20 cellular contexts compared by ENCODE assay signal in the genomic region with DNA sequence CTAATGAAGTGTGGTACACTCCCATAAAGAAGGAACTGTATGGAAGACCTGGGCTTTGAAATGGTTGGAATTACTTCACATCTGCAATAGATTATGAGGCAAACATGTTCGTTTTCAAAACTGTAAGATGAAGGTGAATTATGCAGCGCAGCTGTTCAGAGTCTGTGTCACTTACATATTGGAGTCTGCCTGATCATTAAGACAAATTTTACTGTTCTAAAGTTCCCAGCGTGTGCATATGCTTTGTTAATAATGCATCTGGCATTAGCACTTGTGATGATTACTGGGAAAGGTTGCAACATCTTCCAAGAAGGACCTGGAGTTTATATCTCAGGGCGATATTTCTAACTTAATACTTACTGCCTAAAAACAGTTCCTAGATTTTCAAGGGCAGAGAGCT.
A peak's percentile ranks its signal among the peaks of the same experiment; 100 is the strongest.
DNase-seq lines count a peak whose midpoint lies in the region; ATAC-seq and TF ChIP-seq lines count a peak whose summit lies in the region.
"Had no signal": no experiment of that assay in that cellular context is flagged by ENCODE, and none has a peak within 500 bp of the region (broad histone marks: within the 10 kb centered on the region; RNA-seq: fewer than 3 reads in every experiment).

No MANE protein-coding gene starts in this region.

- peak; percentile 84 for DNase-seq in AG10803 (ENCODE audit: low read depth)
- DNase-seq in NCI-H524 (lab: John Stamatoyannopoulos, UW) = peak; percentile 20 to 75
- DNase-seq in SK-N-MC (ENCODE audit: low read depth, low spot score) = no peak
- DNase-seq in fibroblast of mammary gland (ENCODE audit: low read depth) = peak; percentile 39
- DNase-seq in activated CD4-positive, CD25-positive, alpha-beta regulatory T cell treated with anti-CD3 and anti-CD28 coated beads, Interleukin-2, amount 50 U/mL, for 72 hours = no peak
- DNase-seq in mesenteric fat pad (ENCODE audit: low spot score) = no peak
- DNase-seq: AML-193; BE2C; CD4-positive, alpha-beta T cell; CD8-positive, alpha-beta memory T cell; DMS 273 treated with DMSO at 0.1 percent for 48 hours; DMS79; EL; GDM1; H9 had no signal

- no peaks in the 10 kb centered on the region for H3K9me3 ChIP-seq in SK-N-MC (ENCODE audit: low read depth, low read length)
- H3K9me3 ChIP-seq: BE2C had no signal

- peak overlapping the region; percentile 37; the same call in 1 of the 2 replicates for H3K27ac ChIP-seq in SK-N-MC
- H3K27ac ChIP-seq: 22Rv1; BLaER1 treated with 17β-estradiol and CSF1 and Interleukin-3, amounts not matched to agents 10 nM and 100 nM had no signal

- H3K4me3 ChIP-seq in AG10803 (ENCODE audit: low read length) (no peak overlapping the region), SK-N-MC (peak overlapping the region; percentile 2), fibroblast of mammary gland (ENCODE audit: control insufficient read depth, low read depth, low read length) (no peak overlapping the region)
- H3K4me3 ChIP-seq: BLaER1 treated with 17β-estradiol and CSF1 and Interleukin-3, amounts not matched to agents 10 nM and 100 nM; GM23338 had no signal

- TF ChIP-seq CTCF in AG10803 (conservative IDR thresholded peaks at IDR 0.05; ENCODE audit: low read length) = no peak
- no peak for TF ChIP-seq CTCF in fibroblast of mammary gland (conservative IDR thresholded peaks at IDR 0.05; ENCODE audit: control insufficient read depth, insufficient read depth, low read depth, low read length)

- no peaks in the 10 kb centered on the region for H3K36me3 ChIP-seq in SK-N-MC (ENCODE audit: insufficient read depth, low read length)
- H3K36me3 ChIP-seq: BE2C; BLaER1 treated with 17β-estradiol and CSF1 and Interleukin-3, amounts not matched to agents 10 nM and 100 nM had no signal

- H3K9ac ChIP-seq in SK-N-MC (ENCODE audit: insufficient read length) = no peak overlapping the region
- H3K9ac ChIP-seq: BLaER1 treated with 17β-estradiol and CSF1 and Interleukin-3, amounts not matched to agents 10 nM and 100 nM had no signal

- ATAC-seq in HG03432 (IDR thresholded peaks at IDR 0.05; ENCODE audit: unreplicated experiment) = no peak
- ATAC-seq: GM23338, HCT116 had no signal

Comparison
In these comparisons a context has a peak if more than half of its experiments do, and no peak if none do; other contexts are left out.
1. DNase-seq: peak in AG10803 (single experiment), NCI-H524 (2 of 2) and fibroblast of mammary gland (single experiment); none in SK-N-MC (single experiment), activated CD4-positive, CD25-positive, alpha-beta regulatory T cell treated with anti-CD3 and anti-CD28 coated beads, Interleukin-2, amount 50 U/mL, for 72 hours (single experiment) and mesenteric fat pad (single experiment).